ENCODE assay signal across 8 cellular contexts in genomic region chr2:95122197-95122551, GRCh38. TPM values are rescaled to one million over a fixed set of nuclear protein-coding genes. Genes with fewer than 3 reads are reported as not detected.
DNase-seq lines count a peak whose midpoint lies in the region; ATAC-seq and TF ChIP-seq lines count a peak whose summit lies in the region.

No MANE protein-coding gene starts in this region.

- TF ChIP-seq POLR2A in gastroesophageal sphincter (IDR thresholded peaks at IDR 0.05), result no peak

- no peak for TF ChIP-seq CTCF in SK-N-SH (IDR thresholded peaks at IDR 0.05)
- TF ChIP-seq CTCF in gastroesophageal sphincter (IDR thresholded peaks at IDR 0.05), result no peak

- H2AFZ ChIP-seq in SK-N-SH (ENCODE audit: low read depth), result peak overlapping the region; percentile 93

- H3K9me3 ChIP-seq in SK-N-SH, result no peaks in the 10 kb centered on the region
- no peaks in the 10 kb centered on the region for H3K9me3 ChIP-seq in gastroesophageal sphincter

- peak overlapping the region; percentile 97 for H3K9ac ChIP-seq in SK-N-SH

- H3K36me3 ChIP-seq in SK-N-SH (replicated peaks in 1 of 2; ENCODE audit: control insufficient read depth in 1 of 2, insufficient read depth in 2 of 2, low read length in 1 of 2) (peaks cover 3 to 6% of the 10 kb centered on the region in 2 experiments), gastroesophageal sphincter (peaks cover 0 to 4% of the 10 kb centered on the region in 2 donors)

- peaks cover 0 to 3% of the 10 kb centered on the region in 2 experiments; a peak in 1 of 4 replicates for H3K4me1 ChIP-seq in SK-N-SH (ENCODE audit: control insufficient read depth in 1 of 2, insufficient read depth in 2 of 2, low read depth in 1 of 2, low read length in 1 of 2)
- peaks cover 0 to 43% (median 16%) of the 10 kb centered on the region in 3 donors for H3K4me1 ChIP-seq in gastroesophageal sphincter

- H4K20me1 ChIP-seq in SK-N-SH (ENCODE audit: insufficient read depth), result no peaks in the 10 kb centered on the region

- TF ChIP-seq EP300 in SK-N-SH (IDR thresholded peaks at IDR 0.05; ENCODE audit: borderline replicate concordance in 1 of 2, low read depth in 1 of 2, low read length in 1 of 2), result no peak
- TF ChIP-seq EP300 in gastroesophageal sphincter (IDR thresholded peaks at IDR 0.05), result no peak

- TF ChIP-seq RAD21 in SK-N-SH (IDR thresholded peaks at IDR 0.05; ENCODE audit: low read length), result no peak

- no peaks in the 10 kb centered on the region for H3F3A ChIP-seq in SK-N-SH (replicated peaks; ENCODE audit: insufficient read depth)

- H3K9me2 ChIP-seq in SK-N-SH, result no peaks in the 10 kb centered on the region

- H3K4me2 ChIP-seq in SK-N-SH, result peak overlapping the region; percentile 91

- WGBS in SK-N-SH (ENCODE audit: low lambda C conversion rate), result 18% methylated on average over 5 of the region's 5 CpGs
- 7 to 19% methylated on average over 2 to 4 of the region's 5 CpGs for WGBS in gastroesophageal sphincter (ENCODE audit: low coverage in 1 of 2), 2 donors

- H3K27me3 ChIP-seq in SK-N-SH (ENCODE audit: insufficient read depth) (no peaks in the 10 kb centered on the region), gastroesophageal sphincter (no peaks in the 10 kb centered on the region)

- H3K27ac ChIP-seq in SK-N-SH (ENCODE audit: low read depth in 2 of 2, low read length in 1 of 2), result peak overlapping the region in 1 of 2 experiments; percentile 94; a peak in 2 of 4 replicates
- peak overlapping the region; percentile 83 to 93 (median 92) for H3K27ac ChIP-seq in gastroesophageal sphincter
- H3K27ac ChIP-seq in skin epidermis, result peak overlapping the region in 20 of 21 experiments; percentile 95 to 100 (median 98)

- CTCF ChIA-PET in SK-N-SH (lab: Yijun Ruan, JAX), result interaction anchor here (1.1 to 3.1 kb wide), 4 partner anchors 46 to 99 kb away, joined by 3 to 14 read pairs (median 8); no protein-coding TSS in a partner anchor

- ATAC-seq in GM18498 (IDR thresholded peaks at IDR 0.05; ENCODE audit: unreplicated experiment), result peak; percentile 3
- ATAC-seq in HG02571 (IDR thresholded peaks at IDR 0.05; ENCODE audit: unreplicated experiment), result peak; percentile 12
- peak; percentile 3 for ATAC-seq in gastroesophageal sphincter

- POLR2A ChIA-PET in SK-N-SH (lab: Yijun Ruan, JAX), result interaction anchor here (1.6 to 2.7 kb wide), 2 partner anchors 37 to 44 kb away, joined by 8 to 23 read pairs; partner anchors contain the start of genes ZNF2 and ZNF514

- no peak for DNase-seq in SK-N-SH
- DNase-seq in COLO829 (ENCODE audit: low spot score), result no peak
- no peak for DNase-seq in foreskin melanocyte
- DNase-seq in inferior parietal cortex (ENCODE audit: extremely low spot score), result no peak

- peaks cover 36% of the 10 kb centered on the region for H3K79me2 ChIP-seq in SK-N-SH (ENCODE audit: insufficient read depth)

- H3K4me3 ChIP-seq in SK-N-SH (ENCODE audit: low read depth in 2 of 2, low read length in 1 of 2), result peak overlapping the region; percentile 77 to 96
- peak overlapping the region; percentile 96 to 99 for H3K4me3 ChIP-seq in gastroesophageal sphincter
- H3K4me3 ChIP-seq in skin epidermis, result peak overlapping the region; percentile 67 to 99 (median 90)

TF ChIP-seq in SK-N-SH, 30 proteins besides CTCF, POLR2A, EP300 and RAD21:
- TF ChIP-seq PBX3 (IDR thresholded peaks at IDR 0.05), result no peak
- no peak for TF ChIP-seq SMC3 (IDR thresholded peaks at IDR 0.05; ENCODE audit: low read depth, low read length)
- no peak for TF ChIP-seq NFIC (IDR thresholded peaks at IDR 0.05; ENCODE audit: borderline replicate concordance)
- TF ChIP-seq IRF3 (IDR thresholded peaks at IDR 0.05; ENCODE audit: low read depth, low read length), result no peak
- no peak for TF ChIP-seq ZBTB33 (IDR thresholded peaks at IDR 0.05; ENCODE audit: borderline replicate concordance, low read depth)
- no peak for TF ChIP-seq EZH2phosphoT487 (IDR thresholded peaks at IDR 0.05; ENCODE audit: borderline replicate concordance, low read depth)
TF ChIP-seq in SK-N-SH: peak in this region for 0.

RNA-seq across cellular contexts. Expression of gene MRPS5, which starts 0.6 kb away (rescaled TPM):
- 32.8 and 40.4 TPM in 2 replicates for polyA plus RNA-seq in SK-N-SH (2012; rRNA removed)
- 32.3 and 33.4 TPM in 2 replicates for polyA plus RNA-seq in SK-N-SH (2012; cell fraction: cytosol; rRNA removed)
- polyA plus RNA-seq in SK-N-SH (2012; cell fraction: nucleus; rRNA removed), result 73.1 and 78.0 TPM in 2 replicates
- total RNA-seq in gastroesophageal sphincter, result 10 to 100 TPM; 33.0 to 46.3 (median 41.3) TPM

RNA-seq across cellular contexts. Expression of gene ZNF514, which starts 37.5 kb away (rescaled TPM):
- polyA plus RNA-seq in SK-N-SH (2012; rRNA removed), result 9.0 and 12.5 TPM in 2 replicates
- polyA plus RNA-seq in SK-N-SH (2012; cell fraction: cytosol; rRNA removed), result 7.3 and 7.8 TPM in 2 replicates
- 24.3 and 31.8 TPM in 2 replicates for polyA plus RNA-seq in SK-N-SH (2012; cell fraction: nucleus; rRNA removed)
- 10 to 100 TPM; 16.1 to 24.6 (median 17.3) TPM for total RNA-seq in gastroesophageal sphincter

RNA-seq across cellular contexts. Expression of gene ZNF2, which starts 43.4 kb away (rescaled TPM):
- 1.6 and 2.3 TPM in 2 replicates for polyA plus RNA-seq in SK-N-SH (2012; rRNA removed)
- 1.6 and 2.0 TPM in 2 replicates for polyA plus RNA-seq in SK-N-SH (2012; cell fraction: cytosol; rRNA removed)
- 2.2 and 2.7 TPM in 2 replicates for polyA plus RNA-seq in SK-N-SH (2012; cell fraction: nucleus; rRNA removed)
- 1 to 10 TPM; 3.1 to 7.9 (median 3.7) TPM for total RNA-seq in gastroesophageal sphincter
